Comparison of ENCODE assay signal across 11 cellular contexts in genomic region chr7:30988346-30989005, GRCh38. TPM values are rescaled to one million over a fixed set of nuclear protein-coding genes. Genes with fewer than 3 reads are reported as not detected.
DNase-seq lines count a peak whose midpoint lies in the region; ATAC-seq, FAIRE-seq and TF ChIP-seq lines count a peak whose summit lies in the region.
"Had no signal": no experiment of that assay in that cellular context is flagged by ENCODE, and none has a peak within 500 bp of the region (broad histone marks: within the 10 kb centered on the region; RNA-seq: fewer than 3 reads in every experiment).

No MANE protein-coding gene starts in this region.

- TF ChIP-seq CTCF in PC-9 (conservative IDR thresholded peaks at IDR 0.05) (no peak), heart left ventricle (IDR thresholded peaks at IDR 0.05) (no peak), MM.1S (IDR thresholded peaks at IDR 0.05; ENCODE audit: low read length) (no peak)

- peaks cover 27% of the 10 kb centered on the region for H3K27me3 Mint-ChIP-seq in activated CD8-positive, alpha-beta T cell treated with anti-CD3 and anti-CD28 coated beads, Interleukin-2, amount 10 ng/mL, durations not matched to agents 7 days and 5 days (ENCODE audit: low read depth)

- no peak for FAIRE-seq in GM19239 (lab: Jason Lieb, UNC)
- FAIRE-seq: endometrium had no signal

- H2AFZ ChIP-seq in PC-9 (no peak overlapping the region), MM.1S (ENCODE audit: low read length) (no peak overlapping the region)

- intact Hi-C loops in PC-9 (cut with micrococcal nuclease; ENCODE audit: unreplicated experiment), result no loop called here
- intact Hi-C loops in heart left ventricle (cut with DNase I), result loop anchor here in 1 of 10 donors (10.0 kb wide), 1 partner anchor 646 kb away; no protein-coding TSS in a partner anchor

- H3K4me3 Mint-ChIP-seq in activated CD8-positive, alpha-beta T cell treated with anti-CD3 and anti-CD28 coated beads, Interleukin-2, amount 10 ng/mL, durations not matched to agents 7 days and 5 days, result no peak overlapping the region
- H3K4me3 Mint-ChIP-seq: activated T-cell treated with anti-CD3 and anti-CD28 coated beads, Interleukin-2, amount 50 U/mL, for 4 hours had no signal

- 0 out of 2 replicates have a peak, but pooled peaks cover 4% of the 10 kb centered on the region for H3K27me3 ChIP-seq in PC-9 (ENCODE audit: insufficient read depth, low read depth)
- peaks cover 0 to 14% (median 0%) of the 10 kb centered on the region in 9 donors for H3K27me3 ChIP-seq in heart left ventricle
- no peaks in the 10 kb centered on the region for H3K27me3 ChIP-seq in MM.1S (replicated peaks; ENCODE audit: insufficient read depth, low read length)

- H3K4me2 ChIP-seq in PC-9 (peak overlapping the region; percentile 47), MM.1S (ENCODE audit: low read depth, low read length) (no peak overlapping the region)

- no peaks in the 10 kb centered on the region for H3K79me2 ChIP-seq in PC-9 (ENCODE audit: low read depth)
- no peaks in the 10 kb centered on the region for H3K79me2 ChIP-seq in MM.1S (ENCODE audit: low read length)

- peak in 2 of 4 donors; percentile 49 to 57 for ATAC-seq in heart left ventricle
- no peak for ATAC-seq in activated CD8-positive, alpha-beta T cell treated with anti-CD3 and anti-CD28 coated beads, Interleukin-2, amount 10 ng/mL, durations not matched to agents 7 days and 5 days
- ATAC-seq: activated T-cell treated with anti-CD3 and anti-CD28 coated beads, Interleukin-2, amount 50 U/mL, for 4 hours had no signal

- H3K4me3 ChIP-seq in PC-9, result no peak overlapping the region
- no peak overlapping the region for H3K4me3 ChIP-seq in heart left ventricle
- no peak overlapping the region for H3K4me3 ChIP-seq in MM.1S (ENCODE audit: low read length)

- peaks cover 15% of the 10 kb centered on the region for H3K4me1 Mint-ChIP-seq in activated CD8-positive, alpha-beta T cell treated with anti-CD3 and anti-CD28 coated beads, Interleukin-2, amount 10 ng/mL, durations not matched to agents 7 days and 5 days (ENCODE audit: low read depth)

- no peaks in the 10 kb centered on the region for H4K20me1 ChIP-seq in PC-9 (ENCODE audit: insufficient read depth)
- H4K20me1 ChIP-seq in MM.1S (ENCODE audit: insufficient read depth, low read length), result no peaks in the 10 kb centered on the region

- no peaks in the 10 kb centered on the region for H3K9me3 Mint-ChIP-seq in activated CD8-positive, alpha-beta T cell treated with anti-CD3 and anti-CD28 coated beads, Interleukin-2, amount 10 ng/mL, durations not matched to agents 7 days and 5 days (ENCODE audit: insufficient read depth)
- H3K9me3 Mint-ChIP-seq: activated T-cell treated with anti-CD3 and anti-CD28 coated beads, Interleukin-2, amount 50 U/mL, for 4 hours had no signal

- TF ChIP-seq POLR2A in heart left ventricle (IDR thresholded peaks at IDR 0.05), result no peak

- H3K4me1 ChIP-seq in PC-9 (replicated peaks; ENCODE audit: insufficient read depth) (peaks cover 12% of the 10 kb centered on the region), heart left ventricle (peaks cover 0 to 20% (median 10%) of the 10 kb centered on the region in 12 donors), MM.1S (ENCODE audit: low read length) (no peaks in the 10 kb centered on the region)

- H3K36me3 ChIP-seq in PC-9 (ENCODE audit: low read depth) (no peaks in the 10 kb centered on the region), heart left ventricle (no peaks in the 10 kb centered on the region), MM.1S (replicated peaks; ENCODE audit: insufficient read depth, low read length) (no peaks in the 10 kb centered on the region)

- no peak overlapping the region for H3K9ac ChIP-seq in MM.1S (ENCODE audit: low read length)

- H3K27ac ChIP-seq in PC-9 (no peak overlapping the region), heart left ventricle (peak overlapping the region in 2 of 12 donors; percentile 3 to 32), MM.1S (ENCODE audit: low read length) (no peak overlapping the region)

- H3K9me2 ChIP-seq in PC-9 (ENCODE audit: insufficient read depth), result no peaks in the 10 kb centered on the region
- no peaks in the 10 kb centered on the region for H3K9me2 ChIP-seq in MM.1S (replicated peaks; ENCODE audit: insufficient read depth, low read length)

- POLR2A ChIA-PET in PC-9 (lab: Charles Lee; ENCODE audit: unreplicated experiment), result no interaction called here
- POLR2A ChIA-PET in activated CD8-positive, alpha-beta T cell treated with anti-CD3 and anti-CD28 coated beads, Interleukin-2, amount 10 ng/mL, durations not matched to agents 7 days and 5 days (lab: Charles Lee), result no interaction called here

- no peaks in the 10 kb centered on the region for H3K36me3 Mint-ChIP-seq in activated CD8-positive, alpha-beta T cell treated with anti-CD3 and anti-CD28 coated beads, Interleukin-2, amount 10 ng/mL, durations not matched to agents 7 days and 5 days (ENCODE audit: low read depth)

- CTCF ChIA-PET in PC-9 (lab: Charles Lee), result no interaction called here
- CTCF ChIA-PET in activated CD8-positive, alpha-beta T cell treated with anti-CD3 and anti-CD28 coated beads, Interleukin-2, amount 10 ng/mL, durations not matched to agents 7 days and 5 days (lab: Charles Lee), result interaction anchor here (1.3 kb wide), 1 partner anchor 14 kb away, joined by 3 read pairs; no protein-coding TSS in a partner anchor

- BruUV-seq in PC-9 (replicated peaks; lab: Mats Ljungman, UMichigan), result no TSS peak

- WGBS in heart left ventricle, 4 donors, result 50 to 60% (median 55%) methylated on average over 17 to 19 of the region's 19 CpGs

- H3K27ac Mint-ChIP-seq in activated CD8-positive, alpha-beta T cell treated with anti-CD3 and anti-CD28 coated beads, Interleukin-2, amount 10 ng/mL, durations not matched to agents 7 days and 5 days, result no peak overlapping the region

- DNase-seq in DMS53 (lab: John Stamatoyannopoulos, UW) (peak; percentile 54), DMS53 treated with DMSO at 0.1 percent for 48 hours (lab: John Stamatoyannopoulos, UW; ENCODE audit: unreplicated experiment) (no peak), PC-9 (peak; percentile 81 to 82), heart left ventricle (peak in 3 of 5 donors; percentile 46 to 66 (median 53)), retina (peak; percentile 78), MM.1S (no peak), GM19239 (ENCODE audit: insufficient read length, low spot score) (no peak)
- no peak for DNase-seq in activated CD8-positive, alpha-beta T cell treated with anti-CD3 and anti-CD28 coated beads, Interleukin-2, amount 10 ng/mL, durations not matched to agents 7 days and 5 days
- DNase-seq: 8988T; activated T-cell treated with anti-CD3 and anti-CD28 coated beads, Interleukin-2, amount 50 U/mL, for 4 hours had no signal

- H3K9me3 ChIP-seq in PC-9 (ENCODE audit: insufficient read depth, low read depth) (no peaks in the 10 kb centered on the region), heart left ventricle (no peaks in the 10 kb centered on the region), MM.1S (replicated peaks; ENCODE audit: insufficient read depth, low read length) (no peaks in the 10 kb centered on the region)

- H3F3A ChIP-seq in PC-9 (ENCODE audit: insufficient read depth, low read depth), result no peaks in the 10 kb centered on the region
- no peaks in the 10 kb centered on the region for H3F3A ChIP-seq in MM.1S (ENCODE audit: insufficient read depth, low read length)

RNA-seq across cellular contexts. Expression of gene GHRHR, which starts 24.7 kb away (rescaled TPM):
- not detected in 2 replicates for total RNA-seq in PC-9 (2021)
- not detected for total RNA-seq in heart left ventricle
- polyA plus RNA-seq in heart left ventricle, result not detected
- total RNA-seq in activated CD8-positive, alpha-beta T cell treated with anti-CD3 and anti-CD28 coated beads, Interleukin-2, amount 10 ng/mL, durations not matched to agents 7 days and 5 days, result not detected
- total RNA-seq: activated T-cell treated with anti-CD3 and anti-CD28 coated beads, Interleukin-2, amount 50 U/mL, for 4 hours had no signal

Comparison
In these comparisons a context has a peak if more than half of its experiments do, and no peak if none do; other contexts are left out.
1. DNase-seq: peak in DMS53 (single experiment), PC-9 (2 of 2), heart left ventricle (3 of 5) and retina (single experiment); none in DMS53 treated with DMSO at 0.1 percent for 48 hours (single experiment), activated CD8-positive, alpha-beta T cell treated with anti-CD3 and anti-CD28 coated beads, Interleukin-2, amount 10 ng/mL, durations not matched to agents 7 days and 5 days (single experiment), MM.1S (single experiment) and GM19239 (single experiment).